8 cellular contexts compared by ENCODE assay signal in genomic region chr2:178414266-178415247, GRCh38. TPM values are rescaled to one million over a fixed set of nuclear protein-coding genes. Genes with fewer than 3 reads are reported as not detected.
DNase-seq lines count a peak whose midpoint lies in the region; ATAC-seq, FAIRE-seq and TF ChIP-seq lines count a peak whose summit lies in the region.

No MANE protein-coding gene starts in this region.

- POLR2A ChIA-PET in H1 (lab: Charles Lee; ENCODE audit: partially characterized antibody): interaction anchor here (0.5 to 3.2 kb wide), 17 partner anchors 9 to 630 kb away, joined by 3 to 30 read pairs (median 3); partner anchors contain the start of genes PJVK, PRKRA and RBM45

- H2BK5ac ChIP-seq in H1 (ENCODE audit: low read depth, low read length): no peak overlapping the region
- no peak overlapping the region for H2BK5ac ChIP-seq in mesenchymal stem cell (ENCODE audit: low read depth, low read length, poor library complexity, severe bottlenecking)

- H4K5ac ChIP-seq in H1 (ENCODE audit: insufficient read length, low read depth, low read length): no peak overlapping the region

- H3K14ac ChIP-seq in H1 (ENCODE audit: insufficient read length): no peak overlapping the region
- no peak overlapping the region for H3K14ac ChIP-seq in mesenchymal stem cell (ENCODE audit: low read length in 2 of 2)

- H4K8ac ChIP-seq in H1 (ENCODE audit: extremely low read depth, insufficient read depth, low read length): no peak overlapping the region
- no peak overlapping the region for H4K8ac ChIP-seq in mesenchymal stem cell (ENCODE audit: low read length)

- H3K9me3 ChIP-seq in H1 (ENCODE audit: insufficient read depth in 2 of 2, low read depth in 1 of 2, low read length in 1 of 2) (no peaks in the 10 kb centered on the region), mesenchymal stem cell (ENCODE audit: control insufficient read depth, low read length) (no peaks in the 10 kb centered on the region)

- no peak for TF ChIP-seq EP300 in H1 (IDR thresholded peaks at IDR 0.05; ENCODE audit: borderline replicate concordance in 1 of 2, low read depth in 2 of 2, low read length in 2 of 2)

- H3K4me1 ChIP-seq in H1 (replicated peaks in 1 of 4; ENCODE audit: control insufficient read depth in 3 of 4, insufficient read depth in 4 of 4, low read length in 3 of 4): peaks cover 0 to 2% (median 0%) of the 10 kb centered on the region in 4 experiments; a peak in 1 of 7 replicates
- no peaks in the 10 kb centered on the region for H3K4me1 ChIP-seq in mesenchymal stem cell (ENCODE audit: control insufficient read depth, insufficient read depth, low read depth, low read length)

- TF ChIP-seq RAD21 in H1 (IDR thresholded peaks at IDR 0.05 in 1 of 2, conservative IDR thresholded peaks at IDR 0.05 in 1 of 2; ENCODE audit: low read depth in 2 of 2, low read length in 2 of 2): peak; percentile 85 to 88

- H4K20me1 ChIP-seq in H1 (replicated peaks in 1 of 2; ENCODE audit: control insufficient read depth in 1 of 2, insufficient read depth in 2 of 2, low read length in 2 of 2): no peaks in the 10 kb centered on the region

- H3K79me2 ChIP-seq in H1 (ENCODE audit: control insufficient read depth in 1 of 2, insufficient read depth in 2 of 2, low read length in 2 of 2): no peaks in the 10 kb centered on the region

- no peak overlapping the region for H3K27ac ChIP-seq in H1 (ENCODE audit: low read depth, low read length)
- H3K27ac ChIP-seq in mesenchymal stem cell (ENCODE audit: low read length, poor library complexity, severe bottlenecking): peak overlapping the region; percentile 96

- no peak overlapping the region for H2BK15ac ChIP-seq in H1 (ENCODE audit: low read length)
- H2BK15ac ChIP-seq in mesenchymal stem cell (ENCODE audit: low read depth, poor library complexity, severe bottlenecking): no peak overlapping the region

- H2AFZ ChIP-seq in H1 (ENCODE audit: low read length) (peak overlapping the region; percentile 70), mesenchymal stem cell (ENCODE audit: low read depth, low read length) (no peak overlapping the region)

- H3K27me3 ChIP-seq in H1 (replicated peaks in 1 of 4; ENCODE audit: control insufficient read depth in 3 of 4, extremely low read depth in 1 of 4, insufficient read depth in 3 of 4, low read length in 3 of 4) (no peaks in the 10 kb centered on the region), mesenchymal stem cell (ENCODE audit: control insufficient read depth in 1 of 2, insufficient read depth in 1 of 2, low read length in 2 of 2) (no peaks in the 10 kb centered on the region)

- H3K36me3 ChIP-seq in H1 (ENCODE audit: control insufficient read depth in 2 of 4, insufficient read depth in 4 of 4, low read length in 3 of 4): no peaks in the 10 kb centered on the region
- no peaks in the 10 kb centered on the region for H3K36me3 ChIP-seq in mesenchymal stem cell (ENCODE audit: control insufficient read depth in 1 of 2, insufficient read depth in 2 of 2, low read depth in 1 of 2, low read length in 2 of 2)

- H3K4me2 ChIP-seq in H1 (ENCODE audit: insufficient read depth in 1 of 2, low read depth in 2 of 2, low read length in 2 of 2) (peak overlapping the region; percentile 35 to 76), mesenchymal stem cell (ENCODE audit: low read length, poor library complexity, severe bottlenecking) (peak overlapping the region; percentile 72)

- H3K23me2 ChIP-seq in H1 (ENCODE audit: low read depth, low read length): no peaks in the 10 kb centered on the region; the same call in 1 of the 2 replicates

- DNase-seq in CMK (ENCODE audit: low read depth) (peak; percentile 93), NCI-H82 (lab: John Stamatoyannopoulos, UW) (peak; percentile 98), H1 (ENCODE audit: low read depth in 1 of 2, low spot score in 2 of 2) (peak; percentile 66 to 88), mesenchymal stem cell (peak; percentile 96)
- peak; percentile 45 to 50 for DNase-seq in activated CD8-positive, alpha-beta memory T cell treated with anti-CD3 and anti-CD28 coated beads for 1 hour (ENCODE audit: extremely low read depth in 1 of 2, low read depth in 1 of 2)
- DNase-seq in stimulated activated CD8-positive, alpha-beta memory T cell treated with anti-CD3 and anti-CD28 coated beads, Interleukin-12 subunit alpha, Interleukin-12 subunit beta, amount 100 ng/mL, for 4 hours (ENCODE audit: low read depth): peak; percentile 49

- no peak overlapping the region for H2BK20ac ChIP-seq in H1 (ENCODE audit: low read length)

- peak; percentile 90 for FAIRE-seq in H1 (lab: Jason Lieb, UNC)

- no peak overlapping the region for H4K91ac ChIP-seq in H1 (replicated peaks; ENCODE audit: insufficient read length, low read length)
- H4K91ac ChIP-seq in mesenchymal stem cell (ENCODE audit: low read length): no peak overlapping the region

- H3K4me3 ChIP-seq in H1 (ENCODE audit: extremely low read depth in 1 of 4, insufficient read depth in 2 of 4, low read depth in 3 of 4, low read length in 4 of 4) (peak overlapping the region; percentile 42 to 75 (median 62)), mesenchymal stem cell (ENCODE audit: insufficient read depth in 1 of 2, low read depth in 1 of 2, low read length in 2 of 2) (peak overlapping the region in 1 of 2 experiments; percentile 84)

- H2AK5ac ChIP-seq in H1 (ENCODE audit: low read depth, low read length) (no peak overlapping the region), mesenchymal stem cell (ENCODE audit: low read length, severe bottlenecking) (no peak overlapping the region)

- H3K9ac ChIP-seq in H1 (replicated peaks in 1 of 4; ENCODE audit: extremely low read depth in 1 of 4, low read depth in 3 of 4, low read length in 3 of 4) (peak overlapping the region in 2 of 4 experiments; percentile 45 to 82; a peak in 4 of 7 replicates), mesenchymal stem cell (ENCODE audit: low read length) (peak overlapping the region; percentile 98)

- H3K23ac ChIP-seq in H1 (ENCODE audit: insufficient read length) (no peak overlapping the region), mesenchymal stem cell (ENCODE audit: low read length in 2 of 2) (no peak overlapping the region)

- CTCF ChIA-PET in H1 (lab: Charles Lee; ENCODE audit: partially characterized antibody): interaction anchor here (0.6 to 7.9 kb wide), 50 partner anchors 9 to 1391 kb away, joined by 3 to 64 read pairs (median 4); partner anchors contain the start of gene RBM45

- H3K4ac ChIP-seq in H1 (replicated peaks; ENCODE audit: insufficient read length, low read depth, low read length) (no peak overlapping the region), mesenchymal stem cell (ENCODE audit: low read depth in 1 of 2, low read length in 2 of 2) (no peak overlapping the region)

- TF ChIP-seq CTCF in H1 (IDR thresholded peaks at IDR 0.05; ENCODE audit: control extremely low read depth in 1 of 3, insufficient read depth in 1 of 3, low read depth in 1 of 3, low read length in 3 of 3): peak; percentile 91 to 97 (median 93)

- H3K79me1 ChIP-seq in H1 (ENCODE audit: low read depth, low read length): no peaks in the 10 kb centered on the region
- peaks cover 17% of the 10 kb centered on the region for H3K79me1 ChIP-seq in mesenchymal stem cell (replicated peaks; ENCODE audit: low read length, poor library complexity, severe bottlenecking)

- WGBS in H1 (ENCODE audit: extremely low coverage in 1 of 2, insufficient coverage in 1 of 2, insufficient read length in 1 of 2, insufficient replicate concordance in 2 of 2, low coverage in 1 of 2, low lambda C conversion rate in 2 of 2, missing lambda C conversion rate in 1 of 2), 2 experiments: 27% methylated on average over 21 of the region's 21 CpGs; no CpG with 5 or more reads in 1 of the 2 experiments
- WGBS in mesenchymal stem cell: 21% methylated on average over 17 of the region's 21 CpGs

- peak in 1 of 2 experiments; percentile 61; a peak in 2 of 3 replicates for TF ChIP-seq POLR2A in H1 (IDR thresholded peaks at IDR 0.05; ENCODE audit: control extremely low read depth in 1 of 2, low read depth in 2 of 2, low read length in 2 of 2)

- H2BK12ac ChIP-seq in H1 (ENCODE audit: low read depth, low read length) (no peak overlapping the region), mesenchymal stem cell (ENCODE audit: low read length in 2 of 2) (no peak overlapping the region)

- H2BK120ac ChIP-seq in H1 (replicated peaks; ENCODE audit: low read depth, low read length) (no peak overlapping the region), mesenchymal stem cell (ENCODE audit: low read depth, low read length) (no peak overlapping the region)

- peak; percentile 82 for ATAC-seq in GM19438 (IDR thresholded peaks at IDR 0.05; ENCODE audit: low read depth, unreplicated experiment)
- ATAC-seq in HG03575 (IDR thresholded peaks at IDR 0.05; ENCODE audit: extremely low read depth, insufficient number of reproducible peaks, low FRiP score, unreplicated experiment): peak; percentile 86

- no peak overlapping the region for H3K56ac ChIP-seq in H1 (replicated peaks; ENCODE audit: insufficient read length, low read depth, low read length)

- no peak overlapping the region for H3K18ac ChIP-seq in H1 (ENCODE audit: extremely low read depth, low read length)
- H3K18ac ChIP-seq in mesenchymal stem cell (ENCODE audit: low read depth in 1 of 2, low read length in 2 of 2): peak overlapping the region in 1 of 2 experiments; percentile 40

TF ChIP-seq in H1, 55 proteins besides CTCF, POLR2A, EP300 and RAD21 (continues in another document):
- no peak for TF ChIP-seq TCF12 (IDR thresholded peaks at IDR 0.05; ENCODE audit: low read depth, low read length)

RNA-seq across cellular contexts. Expression of gene PRKRA, which starts 36.4 kb away (rescaled TPM):
- 55.3 and 60.4 TPM in 2 replicates for total RNA-seq in H1 (2021; fragmentation: NEBNext Ultra II Directional; extraction: Animal tissue kit (Norgen Biotek cat#: 25700))
- 25.4 and 36.1 TPM in 2 replicates for polyA plus RNA-seq in H1 (2011; rRNA removed)
- polyA plus RNA-seq in H1 (2011; cell fraction: cytosol; rRNA removed): 32.7 TPM
- polyA plus RNA-seq in H1 (2011; cell fraction: nucleus; rRNA removed): 37.3 TPM
- 39.5 to 51.6 TPM (median 45.8 TPM) in 4 replicates for polyA plus RNA-seq in H1 (2012, experiment 1 of 2)
- 13.5 TPM for polyA plus RNA-seq in H1 (2012, experiment 2 of 2)
- 41.2 TPM for polyA plus RNA-seq in H1 (2013, experiment 1 of 2)
- polyA plus RNA-seq in H1 (2013, experiment 2 of 2): 39.3 TPM
- polyA minus RNA-seq in H1 (2011; rRNA and poly(A)+ RNA removed): 34.8 and 35.2 TPM in 2 replicates
- 61.7 TPM for polyA minus RNA-seq in H1 (2011; cell fraction: cytosol; rRNA and poly(A)+ RNA removed)
- polyA minus RNA-seq in H1 (2011; cell fraction: nucleus; rRNA and poly(A)+ RNA removed): 99.6 TPM
- polyA plus RNA-seq in mesenchymal stem cell (2013, experiment 1 of 2): 33.7 TPM
- polyA plus RNA-seq in mesenchymal stem cell (2013, experiment 2 of 2): 33.9 TPM

RNA-seq across cellular contexts. Expression of gene PJVK, which starts 36.6 kb away (rescaled TPM):
- total RNA-seq in H1 (2021; fragmentation: NEBNext Ultra II Directional; extraction: Animal tissue kit (Norgen Biotek cat#: 25700)): 2.3 and 2.4 TPM in 2 replicates
- polyA plus RNA-seq in H1 (2011; rRNA removed): 1.8 and 2.8 TPM in 2 replicates
- polyA plus RNA-seq in H1 (2011; cell fraction: cytosol; rRNA removed): 3.6 TPM
- polyA plus RNA-seq in H1 (2011; cell fraction: nucleus; rRNA removed): 2.2 TPM
- polyA plus RNA-seq in H1 (2012, experiment 1 of 2): 2.3 to 3.3 TPM (median 3.0 TPM) in 4 replicates
- polyA plus RNA-seq in H1 (2012, experiment 2 of 2): 0.34 TPM
- 3.7 TPM for polyA plus RNA-seq in H1 (2013, experiment 1 of 2)
- polyA plus RNA-seq in H1 (2013, experiment 2 of 2): 2.6 TPM
- polyA minus RNA-seq in H1 (2011; rRNA and poly(A)+ RNA removed): 1.0 and 4.0 TPM in 2 replicates
- 3.6 TPM for polyA minus RNA-seq in H1 (2011; cell fraction: cytosol; rRNA and poly(A)+ RNA removed)
- 4.8 TPM for polyA minus RNA-seq in H1 (2011; cell fraction: nucleus; rRNA and poly(A)+ RNA removed)
- 1.8 TPM for polyA plus RNA-seq in mesenchymal stem cell (2013, experiment 1 of 2)
- 1.6 TPM for polyA plus RNA-seq in mesenchymal stem cell (2013, experiment 2 of 2)

Comparison
In these comparisons a context has a peak if more than half of its experiments do, and no peak if none do; other contexts are left out.
1. DNase-seq: peak in every context shown above with its lines; median percentile 98 in NCI-H82; 96 in mesenchymal stem cell; 93 in CMK; 77 in H1; 49 in stimulated activated CD8-positive, alpha-beta memory T cell treated with anti-CD3 and anti-CD28 coated beads, Interleukin-12 subunit alpha, Interleukin-12 subunit beta, amount 100 ng/mL, for 4 hours; 48 in activated CD8-positive, alpha-beta memory T cell treated with anti-CD3 and anti-CD28 coated beads for 1 hour.